1 cellular context compared by ENCODE assay signal in genomic region chr12:58242803-58243628, GRCh38.
TF ChIP-seq lines count a peak whose summit lies in the region.

No MANE protein-coding gene starts in this region.

TF ChIP-seq in GM23338, 12 proteins besides CTCF, POLR2A, EP300 and RAD21 (continued from another document):
- TF ChIP-seq ZNF462 (CRISPR knock-in tag; IDR thresholded peaks at IDR 0.05) (no peak), POLR2AphosphoS5 (IDR thresholded peaks at IDR 0.05; ENCODE audit: low read depth) (no peak), CREB1 (CRISPR knock-in tag; IDR thresholded peaks at IDR 0.05; ENCODE audit: low read depth) (no peak)
